Comparison of ENCODE assay signal across 23 cellular contexts in genomic region chr19:23420824-23421223, GRCh38.
"Had no signal": no experiment of that assay in that cellular context is flagged by ENCODE, and none has a peak within 500 bp of the region (broad histone marks: within the 10 kb centered on the region; RNA-seq: fewer than 3 reads in every experiment).

No MANE protein-coding gene starts in this region.

- H3K4me1 ChIP-seq: ascending aorta, testis had no signal

- DNase-seq: activated CD4-positive, alpha-beta T cell treated with anti-CD3 and anti-CD28 coated beads for 1 hour; activated CD4-positive, alpha-beta T cell treated with anti-CD3 and anti-CD28 coated beads, Interleukin-2, amount 50 U/mL, for 1 hour; activated CD8-positive, alpha-beta T cell treated with anti-CD3 and anti-CD28 coated beads, Interleukin-2, amount 10 ng/mL, durations not matched to agents 7 days and 5 days; activated gamma-delta T cell treated with Interleukin-2 at 50 U/mL for 16 hours; brain microvascular endothelial cell; caudate nucleus; dermis blood vessel endothelial cell; effector CD8-positive, alpha-beta T cell; foreskin melanocyte; hippocampal formation; left cardiac atrium; lower lobe of right lung; naive B cell; occipital lobe; stimulated activated CD4-positive, alpha-beta T cell treated with anti-CD3 and anti-CD28 coated beads, Interleukin-2, amount 100 ng/mL, for 48 hours; stimulated activated CD8-positive, alpha-beta memory T cell treated with anti-CD3 and anti-CD28 coated beads, Interleukin-4, amount 100 ng/mL, for 48 hours; stimulated activated naive CD4-positive, alpha-beta T cell; testis; WERI-Rb-1 had no signal

- H3K36me3 ChIP-seq: ascending aorta, brain microvascular endothelial cell, lower lobe of right lung, vagina, WERI-Rb-1 had no signal

- ATAC-seq: activated CD8-positive, alpha-beta T cell treated with anti-CD3 and anti-CD28 coated beads, Interleukin-2, amount 10 ng/mL, durations not matched to agents 7 days and 5 days; activated naive CD4-positive, alpha-beta T cell treated with anti-CD3 and anti-CD28 coated beads, Interleukin-2, amount 50 U/mL, for 72 hours; left cardiac atrium; lower lobe of right lung had no signal

- H3K4me3 ChIP-seq: ascending aorta, lower lobe of right lung, testis, vagina had no signal

- H3K27me3 ChIP-seq: ascending aorta, brain microvascular endothelial cell, testis, vagina had no signal

- FAIRE-seq: TTC549 had no signal

- H3K9me3 ChIP-seq: ascending aorta, lower lobe of right lung, testis, vagina had no signal

- H3K27ac ChIP-seq: ascending aorta, brain microvascular endothelial cell, lower lobe of right lung, testis, vagina, WERI-Rb-1 had no signal
